16 cellular contexts compared by ENCODE assay signal in genomic region chr15:69591905-69592508, GRCh38.
A peak's percentile ranks its signal among the peaks of the same experiment; 100 is the strongest.
DNase-seq lines count a peak whose midpoint lies in the region; ATAC-seq and TF ChIP-seq lines count a peak whose summit lies in the region.
"Had no signal": no experiment of that assay in that cellular context is flagged by ENCODE, and none has a peak within 500 bp of the region (broad histone marks: within the 10 kb centered on the region; RNA-seq: fewer than 3 reads in every experiment).

No MANE protein-coding gene starts in this region.

- no peak for TF ChIP-seq CTCF in astrocyte of the spinal cord (IDR thresholded peaks at IDR 0.05; ENCODE audit: low read depth, low read length)
- TF ChIP-seq CTCF in ovary (IDR thresholded peaks at IDR 0.05): no peak

- intact Hi-C loops in ovary (cut with DNase I): no loop called here

- H3K4me3 ChIP-seq in astrocyte of the spinal cord (ENCODE audit: low read depth, low read length) (no peak overlapping the region), ovary (no peak overlapping the region)
- H3K4me3 ChIP-seq: GM23248, sigmoid colon, SJSA1, testis had no signal

- TF ChIP-seq EP300 in ovary (IDR thresholded peaks at IDR 0.05): no peak

- peak; percentile 39 for DNase-seq in NCI-H82 (lab: John Stamatoyannopoulos, UW)
- DNase-seq in NCI-H82 treated with DMSO at 0.1 percent for 48 hours (lab: John Stamatoyannopoulos, UW; ENCODE audit: unreplicated experiment): no peak
- peak; percentile 68 for DNase-seq in NCI-H345 treated with DMSO at 0.1 percent for 48 hours (lab: John Stamatoyannopoulos, UW; ENCODE audit: unreplicated experiment)
- DNase-seq in astrocyte of the spinal cord (ENCODE audit: low read depth, low spot score): peak; percentile 37
- no peak for DNase-seq in natural killer cell treated with Interleukin-12 subunit alpha and Interleukin-12 subunit beta and Interleukin-15 and Interleukin-18, amount 100 ng/mL, for 72 hours (ENCODE audit: low spot score)
- DNase-seq in dermis blood vessel endothelial cell: no peak
- no peak for DNase-seq in ovary
- DNase-seq: GM23248; kidney; naive thymus-derived CD4-positive, alpha-beta T cell; NCI-H1694 treated with DMSO at 0.1 percent for 48 hours; sigmoid colon; testis had no signal

- H3K4me3 Mint-ChIP-seq in natural killer cell treated with Interleukin-12 subunit alpha and Interleukin-12 subunit beta and Interleukin-15 and Interleukin-18, amount 100 ng/mL, for 72 hours: no peak overlapping the region
- H3K4me3 Mint-ChIP-seq: naive thymus-derived CD4-positive, alpha-beta T cell had no signal

- TF ChIP-seq POLR2A in ovary (IDR thresholded peaks at IDR 0.05): no peak

- H3K27ac ChIP-seq in ovary: no peak overlapping the region
- H3K27ac ChIP-seq: foreskin keratinocyte, GM23248, sigmoid colon, SJSA1, testis had no signal

- H3K4me1 ChIP-seq in ovary (ENCODE audit: insufficient read depth): peaks cover 10% of the 10 kb centered on the region
- H3K4me1 ChIP-seq: foreskin keratinocyte, SJSA1 had no signal

- peaks cover 5 to 8% of the 10 kb centered on the region in 2 donors for H3K4me1 Mint-ChIP-seq in natural killer cell treated with Interleukin-12 subunit alpha and Interleukin-12 subunit beta and Interleukin-15 and Interleukin-18, amount 100 ng/mL, for 72 hours (ENCODE audit: low read depth in 2 of 2)

- H3K27me3 ChIP-seq in ovary: no peaks in the 10 kb centered on the region
- H3K27me3 ChIP-seq: sigmoid colon, SJSA1, testis had no signal

- H3K36me3 Mint-ChIP-seq in natural killer cell treated with Interleukin-12 subunit alpha and Interleukin-12 subunit beta and Interleukin-15 and Interleukin-18, amount 100 ng/mL, for 72 hours: no peaks in the 10 kb centered on the region

- H3K36me3 ChIP-seq in ovary: no peaks in the 10 kb centered on the region
- H3K36me3 ChIP-seq: sigmoid colon, SJSA1 had no signal

- in situ Hi-C loops in astrocyte of the spinal cord (cut with HindIII; ENCODE audit: low sequenced_read_pairs): no loop called here

- no peaks in the 10 kb centered on the region for H3K9me3 ChIP-seq in ovary
- H3K9me3 ChIP-seq: sigmoid colon, SJSA1, testis had no signal

- 89 to 92% (median 90%) methylated on average over 4 of the region's 4 CpGs for WGBS in ovary, 3 donors

- no peak for ATAC-seq in natural killer cell treated with Interleukin-12 subunit alpha and Interleukin-12 subunit beta and Interleukin-15 and Interleukin-18, amount 100 ng/mL, for 72 hours
- no peak for ATAC-seq in GM18517 (IDR thresholded peaks at IDR 0.05; ENCODE audit: unreplicated experiment)
- ATAC-seq: foreskin keratinocyte; naive thymus-derived CD4-positive, alpha-beta T cell had no signal

- H3K9me3 Mint-ChIP-seq in natural killer cell treated with Interleukin-12 subunit alpha and Interleukin-12 subunit beta and Interleukin-15 and Interleukin-18, amount 100 ng/mL, for 72 hours: no peaks in the 10 kb centered on the region

- peaks cover 8 to 13% of the 10 kb centered on the region in 2 donors for H3K27me3 Mint-ChIP-seq in natural killer cell treated with Interleukin-12 subunit alpha and Interleukin-12 subunit beta and Interleukin-15 and Interleukin-18, amount 100 ng/mL, for 72 hours

- H3K27ac Mint-ChIP-seq in natural killer cell treated with Interleukin-12 subunit alpha and Interleukin-12 subunit beta and Interleukin-15 and Interleukin-18, amount 100 ng/mL, for 72 hours: no peak overlapping the region

Comparison
In these comparisons a context has a peak if more than half of its experiments do, and no peak if none do; other contexts are left out.
1. DNase-seq: peak in NCI-H82 (single experiment), NCI-H345 treated with DMSO at 0.1 percent for 48 hours (single experiment) and astrocyte of the spinal cord (single experiment); none in NCI-H82 treated with DMSO at 0.1 percent for 48 hours (single experiment), natural killer cell treated with Interleukin-12 subunit alpha and Interleukin-12 subunit beta and Interleukin-15 and Interleukin-18, amount 100 ng/mL, for 72 hours (single experiment), dermis blood vessel endothelial cell (single experiment) and ovary (0 of 5).